14 cellular contexts compared by ENCODE assay signal in genomic region chr7:118573065-118573464, GRCh38.
DNase-seq lines count a peak whose midpoint lies in the region; ATAC-seq, FAIRE-seq and TF ChIP-seq lines count a peak whose summit lies in the region.
"Had no signal": no experiment of that assay in that cellular context is flagged by ENCODE, and none has a peak within 500 bp of the region (broad histone marks: within the 10 kb centered on the region; RNA-seq: fewer than 3 reads in every experiment).

No MANE protein-coding gene starts in this region.

- H3K27me3 ChIP-seq in esophagus muscularis mucosa (no peaks in the 10 kb centered on the region), uterus (no peaks in the 10 kb centered on the region)
- H3K27me3 ChIP-seq: pancreas had no signal

- H3K4me1 ChIP-seq in esophagus muscularis mucosa (peaks cover 0 to 16% (median 7%) of the 10 kb centered on the region in 4 donors), uterus (no peaks in the 10 kb centered on the region)
- H3K4me1 ChIP-seq: pancreas had no signal

- intact Hi-C loops in esophagus muscularis mucosa (cut with DNase I): no loop called here
- intact Hi-C loops in uterus (cut with DNase I; ENCODE audit: low total_unique reads): no loop called here

- TF ChIP-seq EP300 in esophagus muscularis mucosa (IDR thresholded peaks at IDR 0.05): no peak

- H3K36me3 ChIP-seq in esophagus muscularis mucosa (no peaks in the 10 kb centered on the region), uterus (no peaks in the 10 kb centered on the region)
- H3K36me3 ChIP-seq: pancreas had no signal

- TF ChIP-seq CTCF in D721Med (IDR thresholded peaks at IDR 0.05; ENCODE audit: insufficient read depth, missing control alignments) (no peak), esophagus muscularis mucosa (IDR thresholded peaks at IDR 0.05) (no peak), uterus (IDR thresholded peaks at IDR 0.05) (no peak)

- WGBS in esophagus muscularis mucosa: 28% methylated on average over 5 of the region's 5 CpGs

- H3K27ac ChIP-seq in esophagus muscularis mucosa (replicated peaks in 1 of 4) (no peak overlapping the region), uterus (no peak overlapping the region)
- H3K27ac ChIP-seq: pancreas had no signal

- no peak for DNase-seq in D721Med (ENCODE audit: insufficient read length, low spot score)
- DNase-seq in NCI-H2171 treated with DMSO at 0.1 percent for 48 hours (lab: John Stamatoyannopoulos, UW): peak; percentile 94
- DNase-seq in astrocyte of the hippocampus (ENCODE audit: low read depth, low spot score): peak; percentile 16
- peak; percentile 54 for DNase-seq in islet precursor cell
- no peak for DNase-seq in esophagus muscularis mucosa (ENCODE audit: extremely low spot score)
- no peak for DNase-seq in uterus
- no peak for DNase-seq in SIG-M5 (lab: John Stamatoyannopoulos, UW)
- DNase-seq: DND-41; mesendoderm; NCI-H2107; pancreas; stimulated activated CD4-positive, alpha-beta T cell treated with anti-CD3 and anti-CD28 coated beads, Interleukin-2, amount 100 ng/mL, for 24 hours had no signal

- no peak for ATAC-seq in HG02938 (IDR thresholded peaks at IDR 0.05; ENCODE audit: unreplicated experiment)
- ATAC-seq: HCT116 had no signal

- H3K4me3 ChIP-seq in esophagus muscularis mucosa (no peak overlapping the region), uterus (no peak overlapping the region)
- H3K4me3 ChIP-seq: pancreas had no signal

- no peaks in the 10 kb centered on the region for H3K9me3 ChIP-seq in esophagus muscularis mucosa
- H3K9me3 ChIP-seq in uterus: no peaks in the 10 kb centered on the region
- H3K9me3 ChIP-seq: pancreas had no signal

- FAIRE-seq in D721Med (lab: Jason Lieb, UNC): peak; percentile 38

- TF ChIP-seq POLR2A in esophagus muscularis mucosa (IDR thresholded peaks at IDR 0.05; ENCODE audit: low read depth) (no peak), uterus (IDR thresholded peaks at IDR 0.05) (no peak)

Comparison
In these comparisons a context has a peak if more than half of its experiments do, and no peak if none do; other contexts are left out.
1. DNase-seq: peak in NCI-H2171 treated with DMSO at 0.1 percent for 48 hours (single experiment), astrocyte of the hippocampus (single experiment) and islet precursor cell (single experiment); none in D721Med (single experiment), esophagus muscularis mucosa (single experiment), uterus (0 of 2) and SIG-M5 (single experiment).